ENCODE assay signal across 22 cellular contexts in genomic region chr9:1913931-1914330, GRCh38.
"Had no signal": no experiment of that assay in that cellular context is flagged by ENCODE, and none has a peak within 500 bp of the region (broad histone marks: within the 10 kb centered on the region; RNA-seq: fewer than 3 reads in every experiment).

No MANE protein-coding gene starts in this region.

- H3K4me3 ChIP-seq: cardiac muscle cell, PC-9 had no signal

- H3K27ac ChIP-seq: brain microvascular endothelial cell, cardiac muscle cell, PC-9 had no signal

- DNase-seq: activated B cell treated with CpG ODN at 0.5 μM for 24 hours; activated CD4-positive, alpha-beta memory T cell treated with anti-CD3 and anti-CD28 coated beads for 36 hours; activated CD4-positive, alpha-beta T cell treated with anti-CD3 and anti-CD28 coated beads for 1 hour; activated CD4-positive, alpha-beta T cell treated with anti-CD3 and anti-CD28 coated beads, Interleukin-2, amount 10 ng/mL, durations not matched to agents 7 days and 5 days; activated CD8-positive, alpha-beta memory T cell treated with anti-CD3 and anti-CD28 coated beads for 24 hours; activated gamma-delta T cell; activated naive CD4-positive, alpha-beta T cell treated with anti-CD3 and anti-CD28 coated beads for 36 hours; activated T-cell treated with anti-CD3 and anti-CD28 coated beads, Interleukin-2, amount 50 U/mL, for 4 hours; brain microvascular endothelial cell; KG1; NCI-H1092; NCI-H1417 treated with DMSO at 0.1 percent for 48 hours; NCI-H1694; NCI-H2081; NCI-H446 treated with DMSO at 0.1 percent for 48 hours; NCI-H524 treated with DMSO at 0.1 percent for 48 hours; PC-9; SHP77 treated with DMSO at 0.1 percent for 48 hours; T-cell; T-helper 2 cell; T1000 had no signal

- H3K27me3 ChIP-seq: brain microvascular endothelial cell, cardiac muscle cell had no signal

- H3K4me2 ChIP-seq: PC-9 had no signal

- H3K36me3 ChIP-seq: brain microvascular endothelial cell, cardiac muscle cell had no signal

- H2AFZ ChIP-seq: PC-9 had no signal
